22 cellular contexts compared by ENCODE assay signal in genomic region chr13:35702316-35702715, GRCh38.
DNase-seq lines count a peak whose midpoint lies in the region; ATAC-seq and TF ChIP-seq lines count a peak whose summit lies in the region.
"Had no signal": no experiment of that assay in that cellular context is flagged by ENCODE, and none has a peak within 500 bp of the region (broad histone marks: within the 10 kb centered on the region; RNA-seq: fewer than 3 reads in every experiment).

No MANE protein-coding gene starts in this region.

- H4K8ac ChIP-seq in IMR-90 (ENCODE audit: low read depth in 2 of 2, low read length in 2 of 2): peak overlapping the region in 1 of 2 experiments; percentile 61; a peak in 2 of 4 replicates

- H2BK5ac ChIP-seq in IMR-90 (ENCODE audit: low read depth, low read length, poor library complexity, severe bottlenecking): peak overlapping the region; percentile 52

- no peaks in the 10 kb centered on the region for H3K79me2 ChIP-seq in osteoblast (ENCODE audit: insufficient read depth, low read length)

- POLR2A ChIA-PET in IMR-90 (lab: Charles Lee; ENCODE audit: unreplicated experiment): no interaction called here

- H3K9me3 ChIP-seq in heart right ventricle (peaks cover 0 to 16% (median 0%) of the 10 kb centered on the region in 11 donors), IMR-90 (ENCODE audit: control insufficient read depth, insufficient read depth, low read length) (no peaks in the 10 kb centered on the region), right cardiac atrium (ENCODE audit: control insufficient read depth, low read length) (no peaks in the 10 kb centered on the region), osteoblast (ENCODE audit: low read depth, low read length) (no peaks in the 10 kb centered on the region)
- H3K9me3 ChIP-seq: A549; BE2C; BLaER1 treated with 17β-estradiol and CSF1 and Interleukin-3, amounts not matched to agents 10 nM and 100 nM had no signal

- peak overlapping the region; percentile 55 for H4K5ac ChIP-seq in IMR-90 (ENCODE audit: low read depth, low read length)

- H3K36me3 ChIP-seq in heart right ventricle (no peaks in the 10 kb centered on the region), IMR-90 (ENCODE audit: control insufficient read depth, insufficient read depth, low read length) (no peaks in the 10 kb centered on the region), osteoblast (ENCODE audit: insufficient read depth, low read length) (no peaks in the 10 kb centered on the region)
- H3K36me3 ChIP-seq: BE2C; BLaER1 treated with 17β-estradiol and CSF1 and Interleukin-3, amounts not matched to agents 10 nM and 100 nM had no signal

- no peak for TF ChIP-seq POLR2A in IMR-90 (IDR thresholded peaks at IDR 0.05; ENCODE audit: low read depth, low read length)

- peak; percentile 60 for DNase-seq in cardiac septum (ENCODE audit: low spot score)
- DNase-seq in heart right ventricle: no peak
- no peak for DNase-seq in IMR-90
- DNase-seq in right cardiac atrium: no peak
- no peak for DNase-seq in NCI-H2081 (lab: John Stamatoyannopoulos, UW)
- DNase-seq in osteoblast (ENCODE audit: insufficient read length, low spot score, missing footprints): no peak
- DNase-seq: 8988T; ACHN; AML-193; BE2C; CD4-positive, alpha-beta T cell; CD8-positive, alpha-beta memory T cell; DMS 273 treated with DMSO at 0.1 percent for 48 hours; DMS79; GDM1; H9 had no signal

- H2AK9ac ChIP-seq in IMR-90 (replicated peaks; ENCODE audit: low read depth, low read length, poor library complexity): no peak overlapping the region

- H3K4me3 ChIP-seq in heart right ventricle: no peak overlapping the region
- no peak overlapping the region for H3K4me3 ChIP-seq in IMR-90 (ENCODE audit: insufficient read depth, low read depth, low read length)
- H3K4me3 ChIP-seq in right cardiac atrium (ENCODE audit: low read length): no peak overlapping the region
- H3K4me3 ChIP-seq in osteoblast (ENCODE audit: insufficient read depth, low read length): no peak overlapping the region
- H3K4me3 ChIP-seq: A549; BLaER1 treated with 17β-estradiol and CSF1 and Interleukin-3, amounts not matched to agents 10 nM and 100 nM; GM12878; GM23338 had no signal

- H3K27ac ChIP-seq in heart right ventricle: no peak overlapping the region
- peak overlapping the region; percentile 18; the same call in 1 of the 2 replicates for H3K27ac ChIP-seq in IMR-90 (ENCODE audit: insufficient read depth, low read length)
- H3K27ac ChIP-seq in right cardiac atrium (ENCODE audit: low read length): no peak overlapping the region
- H3K27ac ChIP-seq in osteoblast (ENCODE audit: low read depth, low read length): no peak overlapping the region
- H3K27ac ChIP-seq: A549; BLaER1 treated with 17β-estradiol and CSF1 and Interleukin-3, amounts not matched to agents 10 nM and 100 nM had no signal

- intact Hi-C loops in cardiac septum (cut with DNase I): no loop called here
- intact Hi-C loops in heart right ventricle (cut with DNase I): no loop called here
- intact Hi-C loops in IMR-90 (cut with micrococcal nuclease): no loop called here
- intact Hi-C loops in right cardiac atrium (cut with DNase I): no loop called here

- in situ Hi-C loops in IMR-90 (cut with MboI; ENCODE audit: low sequenced_read_pairs): no loop called here

- peak overlapping the region; percentile 86 for H2AK5ac ChIP-seq in IMR-90 (ENCODE audit: low read depth, low read length)

- H4K91ac ChIP-seq in IMR-90 (ENCODE audit: insufficient read depth, low read depth, low read length): peak overlapping the region; percentile 91

- peak overlapping the region; percentile 82; the same call in 2 of the 3 replicates for H2BK15ac ChIP-seq in IMR-90 (ENCODE audit: low read depth, low read length)

- H3K79me1 ChIP-seq in IMR-90 (ENCODE audit: low read depth in 1 of 2, low read length in 2 of 2): no peaks in the 10 kb centered on the region

- peak overlapping the region; percentile 77 for H3K14ac ChIP-seq in IMR-90 (replicated peaks; ENCODE audit: low read depth, low read length)

- dilution Hi-C loops in IMR-90 (cut with HindIII; ENCODE audit: low sequenced_read_pairs, unreplicated experiment): no loop called here

- H3K56ac ChIP-seq in IMR-90 (ENCODE audit: extremely low read depth, insufficient read depth, low read length): no peak overlapping the region

- TF ChIP-seq RAD21 in IMR-90 (IDR thresholded peaks at IDR 0.05; ENCODE audit: low read length): no peak

- H3K18ac ChIP-seq in IMR-90 (ENCODE audit: low read depth, low read length): no peak overlapping the region

- BruUV-seq in IMR-90 (replicated peaks; lab: Mats Ljungman, UMichigan): no TSS peak

- peak overlapping the region; percentile 98 for H2BK120ac ChIP-seq in IMR-90 (ENCODE audit: low read depth, low read length)

- H4K20me1 ChIP-seq in IMR-90 (ENCODE audit: insufficient read depth, low read length) (no peaks in the 10 kb centered on the region), osteoblast (ENCODE audit: insufficient read depth, low read length) (no peaks in the 10 kb centered on the region)
- H4K20me1 ChIP-seq: BLaER1 treated with 17β-estradiol and CSF1 and Interleukin-3, amounts not matched to agents 10 nM and 100 nM had no signal

- H2AFZ ChIP-seq in IMR-90 (replicated peaks; ENCODE audit: low read length, poor library complexity): peak overlapping the region; percentile 52
- no peak overlapping the region for H2AFZ ChIP-seq in osteoblast (ENCODE audit: low read length)
- H2AFZ ChIP-seq: GM23338 had no signal

- CTCF ChIA-PET in IMR-90 (lab: Yijun Ruan, JAX): no interaction called here

- TF ChIP-seq CTCF in heart right ventricle (IDR thresholded peaks at IDR 0.05): no peak
- TF ChIP-seq CTCF in IMR-90 (conservative IDR thresholded peaks at IDR 0.05; ENCODE audit: low read depth, low read length): no peak
- no peak for TF ChIP-seq CTCF in osteoblast (IDR thresholded peaks at IDR 0.05; ENCODE audit: extremely low read depth, low read depth, low read length)

- peak overlapping the region; percentile 93 for H3K4ac ChIP-seq in IMR-90 (ENCODE audit: low read depth, low read length)

- H3K27me3 ChIP-seq in heart right ventricle: peaks cover 0 to 14% (median 0%) of the 10 kb centered on the region in 7 donors
- no peaks in the 10 kb centered on the region for H3K27me3 ChIP-seq in IMR-90 (ENCODE audit: control insufficient read depth, insufficient read depth, low read length)
- H3K27me3 ChIP-seq in right cardiac atrium (ENCODE audit: control insufficient read depth, insufficient read depth): no peaks in the 10 kb centered on the region
- no peaks in the 10 kb centered on the region for H3K27me3 ChIP-seq in osteoblast (ENCODE audit: insufficient read depth, low read length)
- H3K27me3 ChIP-seq: BE2C; BLaER1 treated with 17β-estradiol and CSF1 and Interleukin-3, amounts not matched to agents 10 nM and 100 nM had no signal

- peak overlapping the region; percentile 92 for H2BK20ac ChIP-seq in IMR-90 (ENCODE audit: low read depth, low read length)

- no peak overlapping the region for H3K9ac ChIP-seq in IMR-90 (ENCODE audit: low read depth, low read length)
- H3K9ac ChIP-seq: BLaER1 treated with 17β-estradiol and CSF1 and Interleukin-3, amounts not matched to agents 10 nM and 100 nM had no signal

- H3K4me2 ChIP-seq in IMR-90 (ENCODE audit: low read depth, low read length) (no peak overlapping the region), osteoblast (ENCODE audit: insufficient read depth, low read length) (no peak overlapping the region)
- H3K4me2 ChIP-seq: A549; BLaER1 treated with 17β-estradiol and CSF1 and Interleukin-3, amounts not matched to agents 10 nM and 100 nM; GM23338 had no signal

- peaks cover 17% of the 10 kb centered on the region for H3K9me1 ChIP-seq in IMR-90 (ENCODE audit: insufficient read depth, low read length)

- H3K4me1 ChIP-seq in heart right ventricle: peaks cover 0 to 8% (median 0%) of the 10 kb centered on the region in 9 donors
- H3K4me1 ChIP-seq in IMR-90 (ENCODE audit: control insufficient read depth, insufficient read depth, low read length): peaks cover 30% of the 10 kb centered on the region
- peaks cover 5% of the 10 kb centered on the region for H3K4me1 ChIP-seq in right cardiac atrium (ENCODE audit: control insufficient read depth, insufficient read depth, low read length)
- H3K4me1 ChIP-seq in osteoblast (ENCODE audit: insufficient read depth, low read length): peaks cover 31% of the 10 kb centered on the region
- H3K4me1 ChIP-seq: A549; BE2C; BLaER1 treated with 17β-estradiol and CSF1 and Interleukin-3, amounts not matched to agents 10 nM and 100 nM had no signal

- H3K23ac ChIP-seq in IMR-90 (ENCODE audit: low read depth, low read length): peak overlapping the region; percentile 87

- 84 to 91% methylated on average over 2 of the region's 2 CpGs for WGBS in heart right ventricle, 2 donors
- no CpG with 5 or more reads among the region's 2 CpGs for WGBS in IMR-90 (ENCODE audit: extremely low coverage in 2 of 2, insufficient read length in 1 of 2), 2 experiments
- 90% methylated on average over 2 of the region's 2 CpGs for WGBS in right cardiac atrium

- ATAC-seq in heart right ventricle: no peak
- ATAC-seq in IMR-90 (ENCODE audit: low read depth): no peak
- peak; percentile 36 to 53 for ATAC-seq in right cardiac atrium
- no peak for ATAC-seq in GM18867 (IDR thresholded peaks at IDR 0.05; ENCODE audit: unreplicated experiment)
- ATAC-seq: A549, GM12878, GM23338, HCT116 had no signal

TF ChIP-seq in IMR-90, 13 proteins besides CTCF, POLR2A, EP300 and RAD21 (continues in another document):
- TF ChIP-seq SMC3 (IDR thresholded peaks at IDR 0.05; ENCODE audit: low read depth, low read length): no peak
- TF ChIP-seq CEBPB (IDR thresholded peaks at IDR 0.05; ENCODE audit: low read depth, low read length): no peak
- TF ChIP-seq FOS (IDR thresholded peaks at IDR 0.05; ENCODE audit: low read depth, low read length): no peak
- no peak for TF ChIP-seq RFX5 (IDR thresholded peaks at IDR 0.05; ENCODE audit: low read depth, low read length)
- TF ChIP-seq ELK1 (IDR thresholded peaks at IDR 0.05; ENCODE audit: borderline replicate concordance, low read depth, low read length): no peak
- no peak for TF ChIP-seq MXI1 (IDR thresholded peaks at IDR 0.05; ENCODE audit: borderline replicate concordance, low read depth, low read length)

Comparison
In these comparisons a context has a peak if more than half of its experiments do, and no peak if none do; other contexts are left out.
1. ATAC-seq: peak in right cardiac atrium (2 of 2); none in heart right ventricle (0 of 8), IMR-90 (single experiment) and GM18867 (single experiment).